1 cellular context compared by ENCODE assay signal in genomic region chr22:46273432-46274148, GRCh38.
TF ChIP-seq lines count a peak whose summit lies in the region.

No MANE protein-coding gene starts in this region.

TF ChIP-seq in IMR-90, 13 proteins besides CTCF, POLR2A, EP300 and RAD21:
- TF ChIP-seq USF2 (IDR thresholded peaks at IDR 0.05; ENCODE audit: low read depth, low read length) = no peak
- no peak for TF ChIP-seq MAFK (IDR thresholded peaks at IDR 0.05; ENCODE audit: low read depth, low read length)
- TF ChIP-seq FOS (IDR thresholded peaks at IDR 0.05; ENCODE audit: low read depth, low read length) = no peak
- no peak for TF ChIP-seq MXI1 (IDR thresholded peaks at IDR 0.05; ENCODE audit: borderline replicate concordance, low read depth, low read length)
- no peak for TF ChIP-seq NFE2L2 (IDR thresholded peaks at IDR 0.05; ENCODE audit: low read depth, low read length)
- TF ChIP-seq MAZ (IDR thresholded peaks at IDR 0.05; ENCODE audit: borderline replicate concordance, low read depth, low read length) = no peak
- no peak for TF ChIP-seq ELK1 (IDR thresholded peaks at IDR 0.05; ENCODE audit: borderline replicate concordance, low read depth, low read length)
- TF ChIP-seq BHLHE40 (IDR thresholded peaks at IDR 0.05; ENCODE audit: low read depth, low read length) = no peak
